Comparison of ENCODE assay signal across 13 cellular contexts in the genomic region with DNA sequence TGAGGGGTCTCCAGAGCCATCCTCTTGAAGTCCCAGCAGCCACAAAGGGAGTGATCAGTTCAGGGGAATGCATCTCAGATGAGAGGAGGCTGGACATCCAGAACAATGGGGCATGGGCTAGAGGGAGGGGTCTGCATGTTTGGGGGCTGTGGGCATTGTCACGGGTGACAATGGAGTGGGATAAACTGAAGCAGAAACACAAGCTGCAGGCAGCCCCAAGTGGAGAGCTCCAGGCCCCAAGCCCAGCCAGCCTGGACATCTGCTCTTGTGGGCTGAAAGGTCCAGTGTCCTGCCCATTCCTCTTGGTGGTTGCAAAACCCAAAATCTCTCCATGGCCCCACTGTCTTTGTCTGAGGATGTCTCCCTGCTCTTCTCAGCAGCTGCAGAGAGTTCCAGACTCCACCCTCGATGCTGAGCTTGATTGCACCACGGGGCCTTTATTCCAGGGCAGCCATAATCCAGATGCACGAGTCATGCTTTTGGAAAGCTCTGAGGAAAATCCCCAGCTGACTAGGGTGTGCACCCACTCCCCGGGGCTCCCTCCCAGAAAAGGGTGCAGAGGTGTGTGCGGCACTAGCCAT.
A peak's percentile ranks its signal among the peaks of the same experiment; 100 is the strongest.
DNase-seq lines count a peak whose midpoint lies in the region; ATAC-seq, FAIRE-seq and TF ChIP-seq lines count a peak whose summit lies in the region.
"Had no signal": no experiment of that assay in that cellular context is flagged by ENCODE, and none has a peak within 500 bp of the region (broad histone marks: within the 10 kb centered on the region; RNA-seq: fewer than 3 reads in every experiment).

No MANE protein-coding gene starts in this region.

- POLR2A ChIA-PET in IMR-90 (lab: Charles Lee; ENCODE audit: unreplicated experiment) = no interaction called here
- POLR2A ChIA-PET in T-cell (lab: Charles Lee) = interaction anchor here in 1 of 2 donors (0.7 kb wide), 1 partner anchor 638 kb away, joined by 3 read pairs; no protein-coding TSS in a partner anchor

- H3K9me3 Mint-ChIP-seq in endothelial cell (ENCODE audit: unreplicated experiment) = no peaks in the 10 kb centered on the region
- no peaks in the 10 kb centered on the region for H3K9me3 Mint-ChIP-seq in stimulated activated naive CD8-positive, alpha-beta T cell treated with anti-CD3 and anti-CD28 coated beads, Interleukin-15, amount 100 ng/mL, for 72 hours
- H3K9me3 Mint-ChIP-seq in T-cell = no peaks in the 10 kb centered on the region
- H3K9me3 Mint-ChIP-seq: activated naive CD8-positive, alpha-beta T cell treated with anti-CD3 and anti-CD28 coated beads for 36 hours had no signal

- FAIRE-seq in small intestine (lab: Jason Lieb, UNC) = no peak

- BruUV-seq in IMR-90 (replicated peaks; lab: Mats Ljungman, UMichigan) = no TSS peak

- H3K9me1 ChIP-seq in IMR-90 (ENCODE audit: insufficient read depth, low read length) = peaks cover 22% of the 10 kb centered on the region

- peaks cover 99% of the 10 kb centered on the region for H4K20me1 ChIP-seq in IMR-90 (ENCODE audit: insufficient read depth, low read length)

- intact Hi-C loops in IMR-90 (cut with micrococcal nuclease) (no loop called here), transverse colon (cut with DNase I; ENCODE audit: low total_unique reads) (no loop called here)

- H2BK5ac ChIP-seq in IMR-90 (ENCODE audit: low read depth, low read length, poor library complexity, severe bottlenecking) = no peak overlapping the region

- H4K5ac ChIP-seq in IMR-90 (ENCODE audit: low read depth, low read length) = no peak overlapping the region; the same call in 1 of the 2 replicates

- H3K4me3 ChIP-seq in IMR-90 (ENCODE audit: insufficient read depth, low read depth, low read length) = no peak overlapping the region
- H3K4me3 ChIP-seq in lung = no peak overlapping the region
- no peak overlapping the region for H3K4me3 ChIP-seq in transverse colon
- H3K4me3 ChIP-seq in small intestine (ENCODE audit: low read depth in 1 of 2, low read length in 2 of 2) = no peak overlapping the region
- H3K4me3 ChIP-seq: ovary had no signal

- H3K9me3 ChIP-seq in IMR-90 (ENCODE audit: control insufficient read depth, insufficient read depth, low read length) (no peaks in the 10 kb centered on the region), lung (ENCODE audit: control insufficient read depth in 2 of 2, insufficient read depth in 1 of 2, low read length in 1 of 2) (no peaks in the 10 kb centered on the region), transverse colon (no peaks in the 10 kb centered on the region), small intestine (ENCODE audit: control insufficient read depth, low read depth) (no peaks in the 10 kb centered on the region)
- H3K9me3 ChIP-seq: ovary had no signal

- H3K23ac ChIP-seq in IMR-90 (ENCODE audit: low read depth, low read length) = no peak overlapping the region

- no peak overlapping the region for H3K14ac ChIP-seq in IMR-90 (replicated peaks; ENCODE audit: low read depth, low read length)

- H3K4me1 ChIP-seq in IMR-90 (ENCODE audit: control insufficient read depth, insufficient read depth, low read length) (peaks cover 37% of the 10 kb centered on the region), lung (ENCODE audit: control insufficient read depth in 2 of 2, insufficient read depth in 2 of 2, low read length in 2 of 2) (peaks cover 32 to 41% of the 10 kb centered on the region in 2 donors), transverse colon (peaks cover 32 to 79% (median 54%) of the 10 kb centered on the region in 4 donors), small intestine (ENCODE audit: control insufficient read depth in 2 of 2, insufficient read depth in 1 of 2, low read depth in 1 of 2, low read length in 1 of 2) (no peaks in the 10 kb centered on the region)

- H3K56ac ChIP-seq in IMR-90 (ENCODE audit: extremely low read depth, insufficient read depth, low read length) = no peak overlapping the region

- H3K4me1 Mint-ChIP-seq in endothelial cell (ENCODE audit: unreplicated experiment) = peaks cover 18% of the 10 kb centered on the region
- no peaks in the 10 kb centered on the region for H3K4me1 Mint-ChIP-seq in stimulated activated naive CD8-positive, alpha-beta T cell treated with anti-CD3 and anti-CD28 coated beads, Interleukin-15, amount 100 ng/mL, for 72 hours
- H3K4me1 Mint-ChIP-seq in T-cell = no peaks in the 10 kb centered on the region
- H3K4me1 Mint-ChIP-seq: activated naive CD8-positive, alpha-beta T cell treated with anti-CD3 and anti-CD28 coated beads for 36 hours had no signal

- TF ChIP-seq CTCF in IMR-90 (conservative IDR thresholded peaks at IDR 0.05; ENCODE audit: low read depth, low read length) (no peak), endothelial cell (IDR thresholded peaks at IDR 0.05; ENCODE audit: unreplicated experiment) (no peak), lung (IDR thresholded peaks at IDR 0.05; ENCODE audit: control extremely low read depth, extremely low read depth) (no peak), transverse colon (IDR thresholded peaks at IDR 0.05) (no peak)

- TF ChIP-seq POLR2A in IMR-90 (IDR thresholded peaks at IDR 0.05; ENCODE audit: low read depth, low read length) (no peak), transverse colon (IDR thresholded peaks at IDR 0.05) (no peak)

- H3K4me2 ChIP-seq in IMR-90 (ENCODE audit: low read depth, low read length) = no peak overlapping the region

- no peak overlapping the region for H2BK120ac ChIP-seq in IMR-90 (ENCODE audit: low read depth, low read length)

- H2BK15ac ChIP-seq in IMR-90 (ENCODE audit: low read depth, low read length) = no peak overlapping the region

- no peak overlapping the region for H2AFZ ChIP-seq in IMR-90 (replicated peaks; ENCODE audit: low read length, poor library complexity)

- peaks cover 20 to 76% of the 10 kb centered on the region in 2 experiments for H3K79me1 ChIP-seq in IMR-90 (ENCODE audit: low read depth in 1 of 2, low read length in 2 of 2)

- no peak overlapping the region for H2AK9ac ChIP-seq in IMR-90 (replicated peaks; ENCODE audit: low read depth, low read length, poor library complexity)

- in situ Hi-C loops in IMR-90 (cut with MboI; ENCODE audit: low sequenced_read_pairs) = no loop called here
- in situ Hi-C loops in transverse colon (cut with MboI; ENCODE audit: low pct_ligation_motif_present in 1 of 4, low pct_unique_long_range_greater_than_20kb in 1 of 4, low sequenced_read_pairs in 3 of 4) = no loop called here

- ATAC-seq in IMR-90 (ENCODE audit: low read depth) = peak; percentile 15
- no peak for ATAC-seq in lung (ENCODE audit: insufficient read depth, low FRiP score)
- ATAC-seq in stimulated activated naive CD8-positive, alpha-beta T cell treated with anti-CD3 and anti-CD28 coated beads, Interleukin-15, amount 100 ng/mL, for 72 hours = no peak
- no peak for ATAC-seq in HG03469 (IDR thresholded peaks at IDR 0.05; ENCODE audit: unreplicated experiment)
- no peak for ATAC-seq in T-cell (replicated peaks in 1 of 4)

- dilution Hi-C loops in IMR-90 (cut with HindIII; ENCODE audit: low sequenced_read_pairs, unreplicated experiment) = no loop called here

- H3K36me3 ChIP-seq in IMR-90 (ENCODE audit: control insufficient read depth, insufficient read depth, low read length) = peaks cover 37% of the 10 kb centered on the region
- peaks cover 6 to 39% of the 10 kb centered on the region in 2 donors for H3K36me3 ChIP-seq in lung (ENCODE audit: control insufficient read depth in 2 of 2, insufficient read depth in 2 of 2, low read length in 2 of 2)
- no peaks in the 10 kb centered on the region for H3K36me3 ChIP-seq in transverse colon
- no peaks in the 10 kb centered on the region for H3K36me3 ChIP-seq in small intestine (ENCODE audit: control insufficient read depth in 2 of 2, insufficient read depth in 2 of 2, low read length in 2 of 2)
- H3K36me3 ChIP-seq: ovary had no signal

- H3K4me3 Mint-ChIP-seq in endothelial cell (ENCODE audit: unreplicated experiment) (no peak overlapping the region), T-cell (no peak overlapping the region)
- H3K4me3 Mint-ChIP-seq in stimulated activated naive CD8-positive, alpha-beta T cell treated with anti-CD3 and anti-CD28 coated beads, Interleukin-15, amount 100 ng/mL, for 72 hours = no peak overlapping the region
- H3K4me3 Mint-ChIP-seq: activated naive CD8-positive, alpha-beta T cell treated with anti-CD3 and anti-CD28 coated beads for 36 hours had no signal

- 23% methylated on average over 3 of the region's 6 CpGs; no CpG with 5 or more reads in 1 of the 2 experiments for WGBS in IMR-90 (ENCODE audit: extremely low coverage in 2 of 2, insufficient read length in 1 of 2), 2 experiments
- 56 to 84% methylated on average over 6 of the region's 6 CpGs for WGBS in lung, 2 donors
- 42 to 67% methylated on average over 1 to 6 of the region's 6 CpGs for WGBS in transverse colon (ENCODE audit: low coverage in 1 of 2), 2 donors
- 36 to 54% (median 48%) methylated on average over 6 of the region's 6 CpGs for WGBS in small intestine, 3 donors

- H3K27ac Mint-ChIP-seq in endothelial cell (ENCODE audit: unreplicated experiment) (peak overlapping the region; percentile 8), T-cell (no peak overlapping the region)
- H3K27ac Mint-ChIP-seq in stimulated activated naive CD8-positive, alpha-beta T cell treated with anti-CD3 and anti-CD28 coated beads, Interleukin-15, amount 100 ng/mL, for 72 hours = no peak overlapping the region
- H3K27ac Mint-ChIP-seq: activated naive CD8-positive, alpha-beta T cell treated with anti-CD3 and anti-CD28 coated beads for 36 hours had no signal

- no peak overlapping the region for H2BK20ac ChIP-seq in IMR-90 (ENCODE audit: low read depth, low read length)

- no peak overlapping the region for H4K91ac ChIP-seq in IMR-90 (ENCODE audit: insufficient read depth, low read depth, low read length)

- H4K8ac ChIP-seq in IMR-90 (ENCODE audit: low read depth in 2 of 2, low read length in 2 of 2) = no peak overlapping the region

- TF ChIP-seq RAD21 in IMR-90 (IDR thresholded peaks at IDR 0.05; ENCODE audit: low read length) = no peak

- H3K36me3 Mint-ChIP-seq in endothelial cell (ENCODE audit: low read depth, unreplicated experiment) = peaks cover 30% of the 10 kb centered on the region
- no peaks in the 10 kb centered on the region for H3K36me3 Mint-ChIP-seq in T-cell
- H3K36me3 Mint-ChIP-seq: activated naive CD8-positive, alpha-beta T cell treated with anti-CD3 and anti-CD28 coated beads for 36 hours had no signal

- CTCF ChIA-PET in IMR-90 (lab: Yijun Ruan, JAX) = interaction anchor here (1.3 kb wide), 1 partner anchor 15 kb away, joined by 3 read pairs; no protein-coding TSS in a partner anchor
- CTCF ChIA-PET in T-cell (lab: Charles Lee) = interaction anchor here in 1 of 2 donors (0.6 kb wide), 1 partner anchor 1223 kb away, joined by 3 read pairs; no protein-coding TSS in a partner anchor

- peak; percentile 69 for DNase-seq in IMR-90
- no peak for DNase-seq in endothelial cell (ENCODE audit: low spot score)
- no peak for DNase-seq in lung (ENCODE audit: low spot score)
- DNase-seq in transverse colon = no peak
- DNase-seq in stimulated activated naive CD8-positive, alpha-beta T cell treated with anti-CD3 and anti-CD28 coated beads, Interleukin-15, amount 100 ng/mL, for 72 hours = no peak
- no peak for DNase-seq in small intestine
- DNase-seq in T-cell = no peak
- DNase-seq: activated CD4-positive, CD25-positive, alpha-beta regulatory T cell treated with anti-CD3 and anti-CD28 coated beads, Interleukin-2, amount 50 U/mL, for 72 hours; activated naive CD8-positive, alpha-beta T cell treated with anti-CD3 and anti-CD28 coated beads for 36 hours; NCI-H1105 treated with DMSO at 0.1 percent for 48 hours; ovary; stimulated activated CD8-positive, alpha-beta memory T cell treated with anti-CD3 and anti-CD28 coated beads, Interleukin-4, amount 100 ng/mL, for 48 hours had no signal

- no peak overlapping the region for H3K18ac ChIP-seq in IMR-90 (ENCODE audit: low read depth, low read length)

- TF ChIP-seq EP300 in transverse colon (IDR thresholded peaks at IDR 0.05; ENCODE audit: low read depth) = no peak

- H3K9ac ChIP-seq in IMR-90 (ENCODE audit: low read depth, low read length) = no peak overlapping the region

- peaks cover 6% of the 10 kb centered on the region for H3K27me3 Mint-ChIP-seq in endothelial cell (ENCODE audit: unreplicated experiment)
- H3K27me3 Mint-ChIP-seq in stimulated activated naive CD8-positive, alpha-beta T cell treated with anti-CD3 and anti-CD28 coated beads, Interleukin-15, amount 100 ng/mL, for 72 hours = peaks cover 19% of the 10 kb centered on the region
- peaks cover 11 to 22% of the 10 kb centered on the region in 2 donors for H3K27me3 Mint-ChIP-seq in T-cell
- H3K27me3 Mint-ChIP-seq: activated naive CD8-positive, alpha-beta T cell treated with anti-CD3 and anti-CD28 coated beads for 36 hours had no signal

- H2AK5ac ChIP-seq in IMR-90 (ENCODE audit: low read depth, low read length) = no peak overlapping the region

- H3K27ac ChIP-seq in IMR-90 (ENCODE audit: insufficient read depth, low read length) (no peak overlapping the region), lung (ENCODE audit: low read depth in 1 of 2, low read length in 1 of 2) (peak overlapping the region; percentile 29 to 46), transverse colon (peak overlapping the region; percentile 48 to 90 (median 76)), small intestine (ENCODE audit: low read depth in 1 of 2, low read length in 1 of 2) (no peak overlapping the region)

- H3K27me3 ChIP-seq in IMR-90 (ENCODE audit: control insufficient read depth, insufficient read depth, low read length) = no peaks in the 10 kb centered on the region
- no peaks in the 10 kb centered on the region for H3K27me3 ChIP-seq in lung (ENCODE audit: control insufficient read depth, insufficient read depth)
- H3K27me3 ChIP-seq in transverse colon = no peaks in the 10 kb centered on the region
- H3K27me3 ChIP-seq in small intestine (ENCODE audit: control insufficient read depth in 2 of 2, insufficient read depth in 2 of 2, low read length in 2 of 2) = no peaks in the 10 kb centered on the region
- H3K27me3 ChIP-seq: ovary had no signal

- H3K4ac ChIP-seq in IMR-90 (ENCODE audit: low read depth, low read length) = no peak overlapping the region

Comparison
In these comparisons a context has a peak if more than half of its experiments do, and no peak if none do; other contexts are left out.
1. H3K27ac ChIP-seq: peak in lung (2 of 2) and transverse colon (4 of 4); none in IMR-90 (single experiment) and small intestine (0 of 2).